Comparison of ENCODE assay signal across 38 cellular contexts in the genomic region with DNA sequence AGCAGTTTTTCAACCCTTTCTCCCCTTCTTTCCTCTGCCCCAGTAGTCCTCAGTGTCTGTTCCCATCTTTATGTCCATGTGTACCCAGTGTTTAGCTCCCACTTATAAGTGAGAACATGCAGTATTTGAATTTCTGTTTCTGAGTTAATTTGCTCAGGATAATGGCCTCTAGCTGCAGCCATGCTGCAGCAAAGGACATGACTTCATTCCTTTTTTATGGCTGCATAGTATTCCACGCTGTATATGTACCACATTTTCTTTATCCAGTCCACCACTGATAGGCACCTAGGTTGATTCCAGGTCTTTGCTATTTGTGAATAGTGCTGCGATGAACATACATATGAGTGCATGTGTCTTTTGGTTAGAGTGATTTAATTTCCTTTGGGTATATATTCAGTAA.
"Had no signal": no experiment of that assay in that cellular context is flagged by ENCODE, and none has a peak within 500 bp of the region (broad histone marks: within the 10 kb centered on the region; RNA-seq: fewer than 3 reads in every experiment).

No MANE protein-coding gene starts in this region.

- H3K36me3 Mint-ChIP-seq: activated CD8-positive, alpha-beta memory T cell treated with anti-CD3 and anti-CD28 coated beads, Interleukin-2, amount 10 ng/mL, durations not matched to agents 7 days and 5 days; activated naive CD4-positive, alpha-beta T cell treated with anti-CD3 and anti-CD28 coated beads, Interleukin-2, amount 10 ng/mL, durations not matched to agents 7 days and 5 days; activated naive CD4-positive, alpha-beta T cell treated with anti-CD3 and anti-CD28 coated beads, Interleukin-2, amount 50 U/mL, for 24 hours; activated naive CD8-positive, alpha-beta T cell; activated naive CD8-positive, alpha-beta T cell treated with anti-CD3 and anti-CD28 coated beads, Interleukin-2, amount 10 ng/mL, durations not matched to agents 7 days and 5 days had no signal

- H3K36me3 ChIP-seq: ascending aorta, cardiac muscle cell had no signal

- FAIRE-seq: bronchial epithelial cell, TTC549 had no signal

- H3K9me3 ChIP-seq: ascending aorta had no signal

- H3K27me3 ChIP-seq: ascending aorta, cardiac muscle cell had no signal

- DNase-seq: activated CD4-positive, alpha-beta memory T cell treated with anti-CD3 and anti-CD28 coated beads, Interleukin-2, amount 10 ng/mL, durations not matched to agents 7 days and 5 days; activated CD4-positive, alpha-beta T cell treated with anti-CD3 and anti-CD28 coated beads for 1 hour; activated CD4-positive, alpha-beta T cell treated with anti-CD3 and anti-CD28 coated beads for 36 hours; activated CD4-positive, alpha-beta T cell treated with anti-CD3 and anti-CD28 coated beads for 48 hours; activated CD4-positive, alpha-beta T cell treated with anti-CD3 and anti-CD28 coated beads, Interleukin-2, amount 10 ng/mL, durations not matched to agents 7 days and 5 days; activated CD4-positive, alpha-beta T cell treated with anti-CD3 and anti-CD28 coated beads, Interleukin-2, amount 50 U/mL, for 48 hours; activated CD4-positive, CD25-positive, alpha-beta regulatory T cell; activated CD8-positive, alpha-beta memory T cell treated with anti-CD3 and anti-CD28 coated beads for 24 hours; activated CD8-positive, alpha-beta memory T cell treated with anti-CD3 and anti-CD28 coated beads, Interleukin-2, amount 10 ng/mL, durations not matched to agents 7 days and 5 days; activated CD8-positive, alpha-beta memory T cell treated with anti-CD3 and anti-CD28 coated beads, Interleukin-2, amount 50 U/mL, for 48 hours; activated CD8-positive, alpha-beta T cell treated with anti-CD3 and anti-CD28 coated beads, Interleukin-2, amount 10 ng/mL, durations not matched to agents 7 days and 5 days; activated effector memory CD4-positive, alpha-beta T cell treated with Interleukin-2 at 50 U/mL for 16 hours; activated gamma-delta T cell; activated naive CD4-positive, alpha-beta T cell treated with anti-CD3 and anti-CD28 coated beads, Interleukin-2, amount 10 ng/mL, durations not matched to agents 7 days and 5 days; activated naive CD4-positive, alpha-beta T cell treated with Interleukin-2 at 50 U/mL for 16 hours; activated naive CD8-positive, alpha-beta T cell treated with anti-CD3 and anti-CD28 coated beads, Interleukin-2, amount 10 ng/mL, durations not matched to agents 7 days and 5 days; activated naive CD8-positive, alpha-beta T cell treated with anti-CD3 and anti-CD28 coated beads, Interleukin-2, amount 50 U/mL, for 24 hours; activated T-cell treated with anti-CD3 and anti-CD28 coated beads, Interleukin-2, amount 50 U/mL, for 24 hours; activated T-cell treated with anti-CD3 and anti-CD28 coated beads, Interleukin-2, amount 50 U/mL, for 48 hours; amygdala; anterior cingulate cortex; caudate nucleus; cerebellar nuclear complex; T-helper 2 cell; T-helper 9 cell had no signal

- H3K9me3 Mint-ChIP-seq: activated CD4-positive, alpha-beta memory T cell treated with anti-CD3 and anti-CD28 coated beads, Interleukin-2, amount 10 ng/mL, durations not matched to agents 7 days and 5 days; activated CD4-positive, alpha-beta T cell treated with anti-CD3 and anti-CD28 coated beads, Interleukin-2, amount 10 ng/mL, durations not matched to agents 7 days and 5 days; activated naive CD4-positive, alpha-beta T cell treated with anti-CD3 and anti-CD28 coated beads, Interleukin-2, amount 10 ng/mL, durations not matched to agents 7 days and 5 days; activated naive CD4-positive, alpha-beta T cell treated with anti-CD3 and anti-CD28 coated beads, Interleukin-2, amount 50 U/mL, for 24 hours; activated naive CD8-positive, alpha-beta T cell treated with anti-CD3 and anti-CD28 coated beads, Interleukin-2, amount 10 ng/mL, durations not matched to agents 7 days and 5 days; activated T-helper 2 cell treated with anti-CD3 and anti-CD28 coated beads, Interferon-gamma antibody, Interleukin-2, Interleukin-4, amounts not matched to agents 10 μg/mL and 5 μg/mL and 100 μg/mL, durations not matched to agents 14 hours and 24 hours and 36 hours; T-helper 1 cell treated with Interleukin-12 subunit alpha and Interleukin-12 subunit beta and Interleukin-4 antibody, amounts not matched to agents 30 μg/mL and 1 μg/mL, for 36 hours; T-helper 2 cell treated with Interferon-gamma antibody and Interleukin-4, amounts not matched to agents 5 μg/mL and 100 μg/mL, for 36 hours had no signal

- ATAC-seq: activated CD4-positive, alpha-beta T cell treated with anti-CD3 and anti-CD28 coated beads for 36 hours; activated CD4-positive, CD25-positive, alpha-beta regulatory T cell treated with anti-CD3 and anti-CD28 coated beads, Interleukin-2, amount 50 U/mL, for 24 hours; activated CD8-positive, alpha-beta memory T cell treated with anti-CD3 and anti-CD28 coated beads, Interleukin-2, amount 10 ng/mL, durations not matched to agents 7 days and 5 days; activated CD8-positive, alpha-beta T cell treated with anti-CD3 and anti-CD28 coated beads, Interleukin-2, amount 10 ng/mL, durations not matched to agents 7 days and 5 days; activated naive CD8-positive, alpha-beta T cell treated with anti-CD3 and anti-CD28 coated beads, Interleukin-2, amount 50 U/mL, for 24 hours had no signal

- H3K4me1 ChIP-seq: ascending aorta had no signal

- H3K4me1 Mint-ChIP-seq: activated CD4-positive, alpha-beta memory T cell treated with anti-CD3 and anti-CD28 coated beads, Interleukin-2, amount 10 ng/mL, durations not matched to agents 7 days and 5 days; activated CD4-positive, alpha-beta T cell treated with anti-CD3 and anti-CD28 coated beads for 36 hours; activated CD4-positive, alpha-beta T cell treated with anti-CD3 and anti-CD28 coated beads, Interleukin-2, amount 10 ng/mL, durations not matched to agents 7 days and 5 days; activated CD8-positive, alpha-beta memory T cell treated with anti-CD3 and anti-CD28 coated beads, Interleukin-2, amount 10 ng/mL, durations not matched to agents 7 days and 5 days; activated naive CD4-positive, alpha-beta T cell treated with anti-CD3 and anti-CD28 coated beads, Interleukin-2, amount 10 ng/mL, durations not matched to agents 7 days and 5 days; activated naive CD4-positive, alpha-beta T cell treated with anti-CD3 and anti-CD28 coated beads, Interleukin-2, amount 50 U/mL, for 24 hours; activated naive CD8-positive, alpha-beta T cell treated with anti-CD3 and anti-CD28 coated beads, Interleukin-2, amount 10 ng/mL, durations not matched to agents 7 days and 5 days; activated naive CD8-positive, alpha-beta T cell treated with anti-CD3 and anti-CD28 coated beads, Interleukin-2, amount 50 U/mL, for 24 hours; central memory CD8-positive, alpha-beta T cell had no signal

- H3K27ac Mint-ChIP-seq: activated CD4-positive, alpha-beta memory T cell treated with anti-CD3 and anti-CD28 coated beads, Interleukin-2, amount 10 ng/mL, durations not matched to agents 7 days and 5 days; activated CD4-positive, alpha-beta T cell treated with anti-CD3 and anti-CD28 coated beads for 36 hours; activated CD4-positive, alpha-beta T cell treated with anti-CD3 and anti-CD28 coated beads, Interleukin-2, amount 10 ng/mL, durations not matched to agents 7 days and 5 days; activated CD8-positive, alpha-beta memory T cell treated with anti-CD3 and anti-CD28 coated beads, Interleukin-2, amount 10 ng/mL, durations not matched to agents 7 days and 5 days; activated CD8-positive, alpha-beta T cell treated with anti-CD3 and anti-CD28 coated beads, Interleukin-2, amount 10 ng/mL, durations not matched to agents 7 days and 5 days; activated naive CD4-positive, alpha-beta T cell treated with anti-CD3 and anti-CD28 coated beads, Interleukin-2, amount 10 ng/mL, durations not matched to agents 7 days and 5 days; activated naive CD4-positive, alpha-beta T cell treated with anti-CD3 and anti-CD28 coated beads, Interleukin-2, amount 50 U/mL, for 24 hours; activated naive CD8-positive, alpha-beta T cell; activated naive CD8-positive, alpha-beta T cell treated with anti-CD3 and anti-CD28 coated beads, Interleukin-2, amount 10 ng/mL, durations not matched to agents 7 days and 5 days; activated naive CD8-positive, alpha-beta T cell treated with anti-CD3 and anti-CD28 coated beads, Interleukin-2, amount 50 U/mL, for 24 hours; activated T-cell treated with anti-CD3 and anti-CD28 coated beads, Interleukin-2, amount 50 U/mL, for 24 hours; activated T-helper 2 cell treated with anti-CD3 and anti-CD28 coated beads, Interferon-gamma antibody, Interleukin-2, Interleukin-4, amounts not matched to agents 10 μg/mL and 5 μg/mL and 100 μg/mL, durations not matched to agents 14 hours and 24 hours and 36 hours; brain; T-helper 1 cell treated with Interleukin-12 subunit alpha and Interleukin-12 subunit beta and Interleukin-4 antibody, amounts not matched to agents 30 μg/mL and 1 μg/mL, for 36 hours; T-helper 2 cell treated with Interferon-gamma antibody and Interleukin-4, amounts not matched to agents 5 μg/mL and 100 μg/mL, for 36 hours had no signal

- H3K4me3 Mint-ChIP-seq: activated CD4-positive, alpha-beta memory T cell treated with anti-CD3 and anti-CD28 coated beads, Interleukin-2, amount 10 ng/mL, durations not matched to agents 7 days and 5 days; activated CD4-positive, alpha-beta T cell treated with anti-CD3 and anti-CD28 coated beads for 36 hours; activated CD4-positive, alpha-beta T cell treated with anti-CD3 and anti-CD28 coated beads, Interleukin-2, amount 10 ng/mL, durations not matched to agents 7 days and 5 days; activated CD8-positive, alpha-beta memory T cell treated with anti-CD3 and anti-CD28 coated beads, Interleukin-2, amount 10 ng/mL, durations not matched to agents 7 days and 5 days; activated CD8-positive, alpha-beta T cell treated with anti-CD3 and anti-CD28 coated beads, Interleukin-2, amount 10 ng/mL, durations not matched to agents 7 days and 5 days; activated naive CD4-positive, alpha-beta T cell treated with anti-CD3 and anti-CD28 coated beads, Interleukin-2, amount 10 ng/mL, durations not matched to agents 7 days and 5 days; activated naive CD4-positive, alpha-beta T cell treated with anti-CD3 and anti-CD28 coated beads, Interleukin-2, amount 50 U/mL, for 24 hours; activated naive CD8-positive, alpha-beta T cell; activated naive CD8-positive, alpha-beta T cell treated with anti-CD3 and anti-CD28 coated beads, Interleukin-2, amount 10 ng/mL, durations not matched to agents 7 days and 5 days; activated naive CD8-positive, alpha-beta T cell treated with anti-CD3 and anti-CD28 coated beads, Interleukin-2, amount 50 U/mL, for 24 hours; activated T-cell treated with anti-CD3 and anti-CD28 coated beads, Interleukin-2, amount 50 U/mL, for 24 hours; brain; central memory CD8-positive, alpha-beta T cell; T-helper 1 cell treated with Interleukin-12 subunit alpha and Interleukin-12 subunit beta and Interleukin-4 antibody, amounts not matched to agents 30 μg/mL and 1 μg/mL, for 36 hours; T-helper 2 cell treated with Interferon-gamma antibody and Interleukin-4, amounts not matched to agents 5 μg/mL and 100 μg/mL, for 36 hours had no signal

- H3K27ac ChIP-seq: ascending aorta, cardiac muscle cell, VCaP had no signal

- H3K27me3 Mint-ChIP-seq: activated CD4-positive, alpha-beta T cell treated with anti-CD3 and anti-CD28 coated beads, Interleukin-2, amount 10 ng/mL, durations not matched to agents 7 days and 5 days; activated CD8-positive, alpha-beta memory T cell treated with anti-CD3 and anti-CD28 coated beads, Interleukin-2, amount 10 ng/mL, durations not matched to agents 7 days and 5 days; activated naive CD4-positive, alpha-beta T cell treated with anti-CD3 and anti-CD28 coated beads, Interleukin-2, amount 10 ng/mL, durations not matched to agents 7 days and 5 days; activated naive CD8-positive, alpha-beta T cell treated with anti-CD3 and anti-CD28 coated beads, Interleukin-2, amount 50 U/mL, for 24 hours; central memory CD8-positive, alpha-beta T cell had no signal

- H3K4me3 ChIP-seq: ascending aorta, cardiac muscle cell had no signal
